32 cellular contexts compared by ENCODE assay signal in the genomic region with DNA sequence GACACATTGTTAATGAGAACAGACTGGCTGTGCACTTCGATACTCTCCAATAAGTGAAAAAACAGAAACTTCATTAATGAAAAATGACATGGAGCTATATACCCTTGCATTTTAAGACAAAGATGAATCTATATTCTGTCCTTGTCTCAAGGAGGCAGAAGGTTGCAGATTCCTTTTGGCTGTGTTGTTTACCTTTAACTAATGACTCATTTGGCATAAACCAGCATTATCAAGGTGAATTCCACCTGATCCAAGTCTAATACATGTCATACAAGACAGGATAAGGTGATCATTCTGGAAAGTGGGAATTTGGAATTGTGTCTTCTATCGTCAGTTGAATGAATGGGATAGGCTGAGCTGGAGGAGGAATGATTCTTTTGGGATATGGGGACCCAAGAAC.
"Had no signal": no experiment of that assay in that cellular context is flagged by ENCODE, and none has a peak within 500 bp of the region (broad histone marks: within the 10 kb centered on the region; RNA-seq: fewer than 3 reads in every experiment).

No MANE protein-coding gene starts in this region.

- H3K27me3 ChIP-seq: brain microvascular endothelial cell, Peyer's patch had no signal

- H3K36me3 ChIP-seq: brain microvascular endothelial cell, Peyer's patch had no signal

- H3K9me3 ChIP-seq: Peyer's patch had no signal

- DNase-seq: activated B cell treated with CpG ODN at 0.5 μM for 24 hours; activated CD4-positive, alpha-beta memory T cell treated with anti-CD3 and anti-CD28 coated beads for 36 hours; activated CD4-positive, alpha-beta T cell treated with anti-CD3 and anti-CD28 coated beads for 4 hours; activated CD4-positive, alpha-beta T cell treated with anti-CD3 and anti-CD28 coated beads, Interleukin-2, amount 50 U/mL, for 1 hour; activated CD4-positive, CD25-positive, alpha-beta regulatory T cell treated with anti-CD3 and anti-CD28 coated beads, Interleukin-2, amount 50 U/mL, for 72 hours; activated CD8-positive, alpha-beta memory T cell treated with anti-CD3 and anti-CD28 coated beads, Interleukin-2, amount 50 U/mL, for 4 hours; activated effector memory CD4-positive, alpha-beta T cell treated with Interleukin-2 at 50 U/mL for 16 hours; activated naive CD4-positive, alpha-beta T cell; activated naive CD4-positive, alpha-beta T cell treated with anti-CD3 and anti-CD28 coated beads, Interleukin-2, amount 50 U/mL, for 16 hours; activated naive CD8-positive, alpha-beta T cell treated with anti-CD3 and anti-CD28 coated beads for 36 hours; activated T-cell treated with anti-CD3 and anti-CD28 coated beads, Interleukin-2, amount 50 U/mL, for 48 hours; amniotic stem cell; aorta; brain microvascular endothelial cell; caudate nucleus; Kasumi-1; KG1; MM.1S; MV-4-11; NCI-H1092; NCI-H1436 treated with DMSO at 0.1 percent for 48 hours; NCI-H1694 treated with DMSO at 0.1 percent for 48 hours; NCI-H2029; NCI-H345; NCI-H524 treated with DMSO at 0.1 percent for 48 hours; Peyer's patch; RPMI8226; SW 1271; T-helper 1 cell; T-helper 2 cell; T-helper 9 cell had no signal

- H3K27ac ChIP-seq: brain microvascular endothelial cell, Peyer's patch, VCaP had no signal

- H3K9me3 Mint-ChIP-seq: activated B cell treated with CpG ODN at 0.5 μM for 24 hours; activated naive CD8-positive, alpha-beta T cell treated with anti-CD3 and anti-CD28 coated beads for 36 hours had no signal

- H3K27me3 Mint-ChIP-seq: activated B cell treated with CpG ODN at 0.5 μM for 24 hours; activated CD4-positive, alpha-beta memory T cell treated with anti-CD3 and anti-CD28 coated beads for 36 hours; activated naive CD8-positive, alpha-beta T cell treated with anti-CD3 and anti-CD28 coated beads for 36 hours had no signal

- H3K4me3 ChIP-seq: Peyer's patch had no signal

- H3K27ac Mint-ChIP-seq: activated B cell treated with CpG ODN at 0.5 μM for 24 hours; activated CD4-positive, alpha-beta memory T cell treated with anti-CD3 and anti-CD28 coated beads for 36 hours; activated naive CD8-positive, alpha-beta T cell treated with anti-CD3 and anti-CD28 coated beads for 36 hours had no signal

- H3K4me3 Mint-ChIP-seq: activated B cell treated with CpG ODN at 0.5 μM for 24 hours; activated CD4-positive, alpha-beta memory T cell treated with anti-CD3 and anti-CD28 coated beads for 36 hours; activated naive CD8-positive, alpha-beta T cell treated with anti-CD3 and anti-CD28 coated beads for 36 hours had no signal

- H3K4me1 Mint-ChIP-seq: activated B cell treated with CpG ODN at 0.5 μM for 24 hours; activated naive CD8-positive, alpha-beta T cell treated with anti-CD3 and anti-CD28 coated beads for 36 hours had no signal

- H3K36me3 Mint-ChIP-seq: activated CD4-positive, alpha-beta memory T cell treated with anti-CD3 and anti-CD28 coated beads for 36 hours; activated naive CD8-positive, alpha-beta T cell treated with anti-CD3 and anti-CD28 coated beads for 36 hours had no signal
